ENCODE assay signal across 18 cellular contexts in genomic region chr4:7792616-7793015, GRCh38.
A peak's percentile ranks its signal among the peaks of the same experiment; 100 is the strongest.
DNase-seq lines count a peak whose midpoint lies in the region; ATAC-seq and TF ChIP-seq lines count a peak whose summit lies in the region.
"Had no signal": no experiment of that assay in that cellular context is flagged by ENCODE, and none has a peak within 500 bp of the region (broad histone marks: within the 10 kb centered on the region; RNA-seq: fewer than 3 reads in every experiment).

No MANE protein-coding gene starts in this region.

- H3K27me3 ChIP-seq in neural progenitor cell, result no peaks in the 10 kb centered on the region
- H3K27me3 ChIP-seq: tibial nerve had no signal

- H3K4me1 ChIP-seq in neural progenitor cell, result no peaks in the 10 kb centered on the region

- no peak overlapping the region for H3K4me3 Mint-ChIP-seq in neural progenitor cell
- no peak overlapping the region for H3K4me3 Mint-ChIP-seq in mesothelial cell of epicardium
- H3K4me3 Mint-ChIP-seq: activated naive CD8-positive, alpha-beta T cell treated with anti-CD3 and anti-CD28 coated beads, Interleukin-2, amount 50 U/mL, for 24 hours; T-cell had no signal

- no peaks in the 10 kb centered on the region for H3F3A ChIP-seq in neural progenitor cell (ENCODE audit: low read depth)

- ATAC-seq in GM21619 (IDR thresholded peaks at IDR 0.05; ENCODE audit: unreplicated experiment), result peak; percentile 64
- no peak for ATAC-seq in GM21528 (IDR thresholded peaks at IDR 0.05; ENCODE audit: low FRiP score, unreplicated experiment)
- ATAC-seq: activated CD4-positive, CD25-positive, alpha-beta regulatory T cell treated with anti-CD3 and anti-CD28 coated beads, Interleukin-2, amount 50 U/mL, for 24 hours; activated naive CD8-positive, alpha-beta T cell treated with anti-CD3 and anti-CD28 coated beads, Interleukin-2, amount 50 U/mL, for 24 hours; esophagus mucosa; T-cell had no signal

- H3K79me2 ChIP-seq in neural progenitor cell (ENCODE audit: low read depth), result no peaks in the 10 kb centered on the region

- DNase-seq in GM13977 (ENCODE audit: low spot score) (peak; percentile 69), NAMALWA (ENCODE audit: low spot score) (peak; percentile 43), mesenteric fat pad (ENCODE audit: low spot score) (peak; percentile 18), neural progenitor cell (ENCODE audit: low spot score) (no peak), RPMI8226 (no peak), mesothelial cell of epicardium (ENCODE audit: low spot score in 2 of 2, unreplicated experiment in 2 of 2) (no peak)
- DNase-seq: activated naive CD8-positive, alpha-beta T cell treated with anti-CD3 and anti-CD28 coated beads, Interleukin-2, amount 50 U/mL, for 24 hours; DMS79 treated with DMSO at 0.1 percent for 48 hours; KBM-7; left ventricle myocardium inferior; NCI-H1436 treated with DMSO at 0.1 percent for 48 hours; retina; T-cell had no signal

- no peaks in the 10 kb centered on the region for H4K20me1 ChIP-seq in neural progenitor cell (ENCODE audit: low read depth)

- in situ Hi-C loops in GM13977 (cut with MboI; ENCODE audit: low pct_unique_long_range_greater_than_20kb, low sequenced_read_pairs, unreplicated experiment), result no loop called here

- H3K4me1 Mint-ChIP-seq in neural progenitor cell (peaks cover 13% of the 10 kb centered on the region), mesothelial cell of epicardium (peaks cover 20% of the 10 kb centered on the region)
- H3K4me1 Mint-ChIP-seq: activated naive CD8-positive, alpha-beta T cell treated with anti-CD3 and anti-CD28 coated beads, Interleukin-2, amount 50 U/mL, for 24 hours had no signal

- H3K9me3 ChIP-seq in neural progenitor cell (ENCODE audit: low read depth), result no peaks in the 10 kb centered on the region
- H3K9me3 ChIP-seq: left ventricle myocardium inferior, tibial nerve had no signal

- H3K36me3 ChIP-seq in neural progenitor cell, result no peaks in the 10 kb centered on the region

- H2AFZ ChIP-seq in neural progenitor cell (replicated peaks), result no peak overlapping the region

- no peak overlapping the region for H3K4me3 ChIP-seq in neural progenitor cell
- H3K4me3 ChIP-seq: left ventricle myocardium inferior, tibial nerve had no signal

- TF ChIP-seq CTCF in GM13977 (IDR thresholded peaks at IDR 0.05; ENCODE audit: extremely low read depth, insufficient read depth, missing control alignments), result no peak
- no peak for TF ChIP-seq CTCF in neural progenitor cell (IDR thresholded peaks at IDR 0.05)
- TF ChIP-seq CTCF in mesothelial cell of epicardium (IDR thresholded peaks at IDR 0.05; ENCODE audit: unreplicated experiment), result no peak

- H3K4me2 ChIP-seq in neural progenitor cell, result no peak overlapping the region

- H3K9me3 Mint-ChIP-seq in neural progenitor cell, result no peaks in the 10 kb centered on the region
- no peaks in the 10 kb centered on the region for H3K9me3 Mint-ChIP-seq in mesothelial cell of epicardium
- H3K9me3 Mint-ChIP-seq: activated naive CD8-positive, alpha-beta T cell treated with anti-CD3 and anti-CD28 coated beads, Interleukin-2, amount 50 U/mL, for 24 hours; T-cell had no signal

- no peak overlapping the region for H3K27ac ChIP-seq in neural progenitor cell
- H3K27ac ChIP-seq: left ventricle myocardium inferior had no signal

- H3K36me3 Mint-ChIP-seq in neural progenitor cell (peaks cover 6% of the 10 kb centered on the region), mesothelial cell of epicardium (peaks cover 32% of the 10 kb centered on the region)

- H3K9ac ChIP-seq in neural progenitor cell, result no peak overlapping the region

- no peaks in the 10 kb centered on the region for H3K27me3 Mint-ChIP-seq in neural progenitor cell (ENCODE audit: insufficient read depth, low read depth)
- H3K27me3 Mint-ChIP-seq in mesothelial cell of epicardium (ENCODE audit: low read depth), result no peaks in the 10 kb centered on the region
- H3K27me3 Mint-ChIP-seq: activated naive CD8-positive, alpha-beta T cell treated with anti-CD3 and anti-CD28 coated beads, Interleukin-2, amount 50 U/mL, for 24 hours; T-cell had no signal

- H3K27ac Mint-ChIP-seq in neural progenitor cell (no peak overlapping the region), mesothelial cell of epicardium (no peak overlapping the region)
- H3K27ac Mint-ChIP-seq: activated naive CD8-positive, alpha-beta T cell treated with anti-CD3 and anti-CD28 coated beads, Interleukin-2, amount 50 U/mL, for 24 hours; T-cell had no signal

Comparison
In these comparisons a context has a peak if more than half of its experiments do, and no peak if none do; other contexts are left out.
1. DNase-seq: peak in GM13977 (single experiment), NAMALWA (single experiment) and mesenteric fat pad (single experiment); none in neural progenitor cell (single experiment), RPMI8226 (single experiment) and mesothelial cell of epicardium (0 of 2).